ENCODE assay signal across 9 cellular contexts in the genomic region with DNA sequence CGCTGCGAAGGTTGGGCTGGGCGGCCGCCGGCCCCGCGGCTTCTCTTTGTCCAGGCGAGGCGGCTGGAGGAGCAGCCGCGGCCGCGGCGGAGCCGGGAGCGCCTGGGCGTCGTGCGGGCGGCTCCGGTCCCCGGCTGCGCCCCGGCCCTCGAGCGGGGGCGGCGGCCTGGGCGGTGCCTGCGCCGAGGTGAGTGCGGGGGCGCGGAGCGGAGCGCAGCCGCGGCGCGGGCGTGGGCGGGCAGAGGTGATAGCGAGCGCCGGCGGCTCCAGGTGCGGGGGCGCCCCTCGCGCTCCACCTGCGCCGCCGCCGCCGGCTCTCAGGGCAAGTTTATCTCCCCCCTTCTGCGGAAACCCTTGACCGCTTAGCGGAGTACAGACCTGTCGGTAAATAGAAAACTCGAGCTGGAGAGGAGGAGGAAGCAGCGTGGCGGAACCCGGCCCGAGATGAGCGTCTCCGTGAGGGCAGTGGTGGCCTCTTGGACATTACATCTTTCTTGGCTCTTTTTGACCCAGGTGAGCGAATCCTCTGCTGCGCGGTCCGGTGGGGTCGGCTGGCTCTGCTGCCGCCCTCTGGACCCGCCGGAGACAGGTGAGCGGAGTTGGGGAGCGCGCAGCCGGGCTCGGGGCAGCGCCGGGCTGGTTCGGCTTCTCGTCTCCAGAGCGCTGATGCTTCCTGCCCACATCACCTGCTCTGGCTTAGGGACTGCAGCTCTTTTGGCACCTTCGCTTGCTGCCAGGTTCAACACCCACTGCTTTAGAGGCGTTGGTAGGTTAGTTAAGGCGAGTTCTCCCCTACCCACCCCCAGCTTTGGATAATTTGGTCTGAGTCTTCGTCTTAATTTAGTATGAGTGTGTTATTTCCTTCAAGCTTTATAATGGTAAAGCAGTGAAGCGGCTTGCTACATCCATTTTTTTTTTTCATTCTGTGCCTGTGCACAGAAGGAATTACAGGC. TPM values are rescaled to one million over a fixed set of nuclear protein-coding genes. Genes with fewer than 3 reads are reported as not detected.
DNase-seq lines count a peak whose midpoint lies in the region; ATAC-seq, FAIRE-seq and TF ChIP-seq lines count a peak whose summit lies in the region.
"Had no signal": no experiment of that assay in that cellular context is flagged by ENCODE, and none has a peak within 500 bp of the region (broad histone marks: within the 10 kb centered on the region; RNA-seq: fewer than 3 reads in every experiment).

Gene MTUS2, plus strand, starts transcription at position 241 of the 953 bp plus-strand sequence.

- TF ChIP-seq EP300 in gastroesophageal sphincter (IDR thresholded peaks at IDR 0.05) (no peak), tibial nerve (IDR thresholded peaks at IDR 0.05) (no peak)

- ATAC-seq in GM18867 (IDR thresholded peaks at IDR 0.05; ENCODE audit: unreplicated experiment), result peak; percentile 29
- ATAC-seq in HG03432 (IDR thresholded peaks at IDR 0.05; ENCODE audit: unreplicated experiment), result peak; percentile 58
- ATAC-seq in gastroesophageal sphincter, result peak; percentile 39
- ATAC-seq in pancreas, result peak; percentile 61 to 73 (median 64)

- H3K4me1 ChIP-seq in gastroesophageal sphincter (peaks cover 0 to 17% (median 0%) of the 10 kb centered on the region in 3 donors), pancreas (no peaks in the 10 kb centered on the region), tibial nerve (peaks cover 0 to 12% (median 3%) of the 10 kb centered on the region in 4 donors)

- H3K27me3 ChIP-seq in gastroesophageal sphincter (peaks cover 31% of the 10 kb centered on the region), pancreas (peaks cover 0 to 16% (median 5%) of the 10 kb centered on the region in 4 donors), tibial nerve (peaks cover 0 to 50% of the 10 kb centered on the region in 2 donors)

- H3K4me3 ChIP-seq in gastroesophageal sphincter, result peak within 1 kb of the TSS; percentile 44 to 62
- H3K4me3 ChIP-seq in pancreas, result peak within 1 kb of the TSS in 3 of 4 donors; percentile 15 to 44 (median 32)
- H3K4me3 ChIP-seq in tibial nerve, result peak within 1 kb of the TSS in 1 of 4 donors; percentile 38

- H3K27ac ChIP-seq in gastroesophageal sphincter, result peak within 1 kb of the TSS in 3 of 4 donors; percentile 38 to 79 (median 61)
- no peak within 1 kb of the TSS for H3K27ac ChIP-seq in pancreas
- H3K27ac ChIP-seq in tibial nerve, result no peak within 1 kb of the TSS

- no peak for FAIRE-seq in pancreas (lab: Jason Lieb, UNC)

- intact Hi-C loops in pancreas (cut with DNase I), result no loop called here

- H3K9me3 ChIP-seq in gastroesophageal sphincter (peaks cover 0 to 12% (median 0%) of the 10 kb centered on the region in 3 donors), pancreas (no peaks in the 10 kb centered on the region), tibial nerve (peaks cover 0 to 11% (median 0%) of the 10 kb centered on the region in 4 donors)

- TF ChIP-seq POLR2A in gastroesophageal sphincter (IDR thresholded peaks at IDR 0.05) (no peak), tibial nerve (IDR thresholded peaks at IDR 0.05) (no peak)

- H3K36me3 ChIP-seq in gastroesophageal sphincter (no peaks in the 10 kb centered on the region), pancreas (no peaks in the 10 kb centered on the region), tibial nerve (no peaks in the 10 kb centered on the region)

- peak; percentile 54 for DNase-seq in activated CD8-positive, alpha-beta memory T cell treated with anti-CD3 and anti-CD28 coated beads, Interleukin-2, amount 50 U/mL, for 48 hours
- DNase-seq in pancreas (peak in 5 of 6 donors; percentile 3 to 65 (median 18)), tibial nerve (ENCODE audit: low spot score in 2 of 2) (no peak), OCI-M1 (lab: John Stamatoyannopoulos, UW) (no peak), activated gamma-delta T cell treated with Interleukin-2 at 50 U/mL for 16 hours (no peak)

- TF ChIP-seq CTCF in gastroesophageal sphincter (IDR thresholded peaks at IDR 0.05) (no peak), pancreas (IDR thresholded peaks at IDR 0.05) (no peak), tibial nerve (IDR thresholded peaks at IDR 0.05) (no peak)

- 0 to 2% methylated on average over 5 to 12 of the region's 89 CpGs for WGBS in gastroesophageal sphincter (ENCODE audit: low coverage in 1 of 2), 2 donors
- WGBS in pancreas, 2 donors, result 1 to 2% methylated on average over 52 to 89 of the region's 89 CpGs
- 2 to 10% methylated on average over 5 to 71 of the region's 89 CpGs for WGBS in tibial nerve, 2 donors

RNA-seq across cellular contexts. Expression of gene MTUS2, which starts in this region (rescaled TPM):
- total RNA-seq in gastroesophageal sphincter (10 to 100 TPM in 3 of 4 donors, under 1 TPM in 1; 0.67 to 36.7 (median 18.4) TPM), pancreas (1 to 10 TPM; 2.2 to 6.8 (median 4.8) TPM), tibial nerve (under 1 TPM in 1 of 4 donors, not detected in 3; 0.20 TPM)
- polyA plus RNA-seq in pancreas, result 1 to 10 TPM; 3.5 to 9.0 TPM
- total RNA-seq: T-helper 2 cell treated with Interferon-gamma antibody and Interleukin-4, amounts not matched to agents 100 ng/mL and 5 ng/mL, for 36 hours had no signal

Comparison
In these comparisons a context has a peak if more than half of its experiments do, and no peak if none do; other contexts are left out.
1. DNase-seq: peak in activated CD8-positive, alpha-beta memory T cell treated with anti-CD3 and anti-CD28 coated beads, Interleukin-2, amount 50 U/mL, for 48 hours (single experiment) and pancreas (5 of 6); none in tibial nerve (0 of 2), OCI-M1 (single experiment) and activated gamma-delta T cell treated with Interleukin-2 at 50 U/mL for 16 hours (single experiment).
2. H3K27ac ChIP-seq: peak in gastroesophageal sphincter (3 of 4); none in pancreas (0 of 4) and tibial nerve (0 of 4).
3. Peak in every context shown above with its lines, with median percentiles within 50 percentile points of each other: ATAC-seq.